Comparison of ENCODE assay signal across 1 cellular context in genomic region chr5:1884638-1885475, GRCh38.
TF ChIP-seq lines count a peak whose summit lies in the region.

No MANE protein-coding gene starts in this region.

TF ChIP-seq in HepG2, 621 proteins besides CTCF, POLR2A, EP300 and RAD21:
- TF ChIP-seq HOXA3 (CRISPR knock-in tag; IDR thresholded peaks at IDR 0.05) (no peak), MED8 (CRISPR knock-in tag; IDR thresholded peaks at IDR 0.05; ENCODE audit: insufficient replicate concordance) (no peak), PREB (CRISPR knock-in tag; IDR thresholded peaks at IDR 0.05) (no peak), THAP8 (CRISPR knock-in tag; IDR thresholded peaks at IDR 0.05; ENCODE audit: borderline replicate concordance) (no peak), ZFP90 (CRISPR knock-in tag; IDR thresholded peaks at IDR 0.05; ENCODE audit: borderline replicate concordance) (no peak), ZNF891 (CRISPR knock-in tag; IDR thresholded peaks at IDR 0.05) (no peak), RXRB (CRISPR knock-in tag; IDR thresholded peaks at IDR 0.05; ENCODE audit: borderline replicate concordance) (no peak), ZSCAN25 (CRISPR knock-in tag; IDR thresholded peaks at IDR 0.05) (no peak), ZNF101 (CRISPR knock-in tag; IDR thresholded peaks at IDR 0.05; ENCODE audit: borderline replicate concordance, low read depth) (no peak), GFI1 (CRISPR knock-in tag; IDR thresholded peaks at IDR 0.05; ENCODE audit: borderline replicate concordance) (no peak), DMTF1 (CRISPR knock-in tag; IDR thresholded peaks at IDR 0.05) (no peak), ATF4 (CRISPR knock-in tag; IDR thresholded peaks at IDR 0.05) (no peak)
TF ChIP-seq in HepG2: peak in this region for 0.
